20 cellular contexts compared by ENCODE assay signal in the genomic region with DNA sequence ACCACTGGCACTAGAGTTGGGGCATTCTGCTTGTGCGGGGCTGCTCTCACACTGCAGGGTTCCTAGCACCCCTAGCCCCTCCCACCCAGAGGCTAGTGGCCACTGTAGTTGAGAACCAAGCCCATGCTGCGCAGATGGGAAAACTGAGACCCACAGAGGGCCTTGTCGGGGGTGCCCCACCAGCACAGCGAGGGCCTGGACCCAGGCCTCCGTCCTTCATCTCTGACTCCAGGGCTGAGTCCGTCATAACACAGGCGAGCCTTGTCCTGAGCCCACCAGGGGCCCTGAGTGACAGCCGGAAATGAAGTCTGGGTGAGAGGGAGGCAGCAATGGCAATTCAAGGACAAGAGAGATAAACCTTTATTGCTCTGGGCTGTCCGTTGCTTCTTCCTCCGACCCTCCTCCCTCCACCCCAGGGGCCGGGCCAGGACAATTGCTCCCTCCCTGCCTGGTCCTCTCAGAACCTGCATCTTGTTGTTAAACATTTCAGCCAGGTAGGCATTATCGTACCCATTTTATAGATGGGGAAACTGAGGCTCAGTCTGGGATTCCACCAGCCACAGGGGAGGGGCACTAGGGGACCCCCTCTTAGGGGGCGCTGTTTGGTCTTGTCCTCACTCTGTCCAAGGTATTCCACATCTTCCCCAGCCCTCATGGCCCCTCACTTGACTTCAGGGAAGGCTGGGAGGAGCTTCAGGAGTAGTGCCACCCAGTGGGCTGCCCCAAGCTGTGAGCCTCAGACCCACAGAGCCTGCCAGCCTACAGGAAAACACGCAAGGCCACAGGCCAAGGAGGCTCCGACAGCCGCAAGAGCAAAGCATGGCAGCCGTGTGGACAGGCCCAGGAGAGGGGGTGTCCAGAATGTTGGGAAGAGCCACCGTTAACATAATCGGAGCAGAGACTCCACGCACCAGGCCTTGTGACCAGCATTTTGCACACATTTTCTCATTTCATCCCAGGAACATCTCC. TPM values are rescaled to one million over a fixed set of nuclear protein-coding genes. Genes with fewer than 3 reads are reported as not detected.
A peak's percentile ranks its signal among the peaks of the same experiment; 100 is the strongest.
DNase-seq lines count a peak whose midpoint lies in the region; ATAC-seq and TF ChIP-seq lines count a peak whose summit lies in the region.
"Had no signal": no experiment of that assay in that cellular context is flagged by ENCODE, and none has a peak within 500 bp of the region (broad histone marks: within the 10 kb centered on the region; RNA-seq: fewer than 3 reads in every experiment).

No MANE protein-coding gene starts in this region.

- H3K4me1 ChIP-seq in OCI-LY3 (ENCODE audit: low read length) (no peaks in the 10 kb centered on the region), skeletal muscle tissue (ENCODE audit: control insufficient read depth in 3 of 3, insufficient read depth in 3 of 3, low read length in 3 of 3) (peaks cover 51 to 60% (median 57%) of the 10 kb centered on the region in 3 donors)
- H3K4me1 ChIP-seq: SJSA1 had no signal

- no peaks in the 10 kb centered on the region for H3K4me1 Mint-ChIP-seq in chondrocyte (ENCODE audit: low read depth)

- H3K79me2 ChIP-seq in OCI-LY3 (ENCODE audit: low read length): no peaks in the 10 kb centered on the region

- no peak overlapping the region for H3K4me3 ChIP-seq in OCI-LY3 (ENCODE audit: low read length)
- H3K4me3 ChIP-seq in skeletal muscle tissue (ENCODE audit: low read length in 3 of 3): no peak overlapping the region
- H3K4me3 ChIP-seq: A549, SJSA1 had no signal

- H3K4me2 ChIP-seq in OCI-LY3 (ENCODE audit: low read length): no peak overlapping the region
- H3K4me2 ChIP-seq: A549, KMS-11 had no signal

- H3K27me3 ChIP-seq in OCI-LY3 (ENCODE audit: low read depth, low read length) (peaks cover 44% of the 10 kb centered on the region), skeletal muscle tissue (ENCODE audit: control insufficient read depth in 3 of 3, insufficient read depth in 3 of 3, low read length in 3 of 3) (no peaks in the 10 kb centered on the region)
- H3K27me3 ChIP-seq: SJSA1 had no signal

- no peak overlapping the region for H3K27ac ChIP-seq in 22Rv1
- no peak overlapping the region for H3K27ac ChIP-seq in OCI-LY3 (ENCODE audit: low read length)
- H3K27ac ChIP-seq in skeletal muscle tissue (ENCODE audit: low read depth, low read length): no peak overlapping the region
- H3K27ac ChIP-seq: A549, KMS-11, SJSA1 had no signal

- no peak overlapping the region for H3K27ac Mint-ChIP-seq in chondrocyte (ENCODE audit: unreplicated experiment)
- H3K27ac Mint-ChIP-seq: CD4-positive, alpha-beta memory T cell had no signal

- H3K9me3 Mint-ChIP-seq in chondrocyte (ENCODE audit: low read depth): no peaks in the 10 kb centered on the region
- H3K9me3 Mint-ChIP-seq: CD4-positive, alpha-beta memory T cell had no signal

- ATAC-seq in GM18870 (IDR thresholded peaks at IDR 0.05; ENCODE audit: unreplicated experiment): no peak
- ATAC-seq in HG03045 (IDR thresholded peaks at IDR 0.05; ENCODE audit: unreplicated experiment): no peak
- ATAC-seq: A549, HCT116 had no signal

- H3K36me3 Mint-ChIP-seq in chondrocyte (ENCODE audit: low read depth): no peaks in the 10 kb centered on the region
- H3K36me3 Mint-ChIP-seq: CD4-positive, alpha-beta memory T cell had no signal

- H3K36me3 ChIP-seq in OCI-LY3 (replicated peaks; ENCODE audit: low read depth, low read length) (no peaks in the 10 kb centered on the region), skeletal muscle tissue (ENCODE audit: control insufficient read depth in 3 of 3, insufficient read depth in 3 of 3, low read length in 3 of 3) (no peaks in the 10 kb centered on the region)
- H3K36me3 ChIP-seq: SJSA1 had no signal

- H3K9me3 ChIP-seq in OCI-LY3 (ENCODE audit: insufficient read depth, low read length) (no peaks in the 10 kb centered on the region), skeletal muscle tissue (ENCODE audit: control insufficient read depth in 3 of 3, low read length in 3 of 3) (no peaks in the 10 kb centered on the region)
- H3K9me3 ChIP-seq: A549, SJSA1 had no signal

- no peak overlapping the region for H3K9ac ChIP-seq in OCI-LY3 (ENCODE audit: low read length)
- peak overlapping the region in 2 of 3 donors; percentile 8 to 35 for H3K9ac ChIP-seq in skeletal muscle tissue (ENCODE audit: low read depth in 1 of 3, low read length in 3 of 3)
- H3K9ac ChIP-seq: KMS-11 had no signal

- peak; percentile 3; the same call in 1 of the 2 replicates for TF ChIP-seq CTCF in 22Rv1 (IDR thresholded peaks at IDR 0.05)
- peak; percentile 17 for TF ChIP-seq CTCF in OCI-LY3 (IDR thresholded peaks at IDR 0.05; ENCODE audit: low read depth, low read length)
- no peak for TF ChIP-seq CTCF in chondrocyte (IDR thresholded peaks at IDR 0.05)

- no peak overlapping the region for H2AFZ ChIP-seq in OCI-LY3 (ENCODE audit: low read depth, low read length)

- H3K4me3 Mint-ChIP-seq in chondrocyte (ENCODE audit: unreplicated experiment): no peak overlapping the region
- H3K4me3 Mint-ChIP-seq: CD4-positive, alpha-beta memory T cell had no signal

- DNase-seq in chondrocyte (ENCODE audit: low spot score): peak; percentile 75
- no peak for DNase-seq in DMS79 treated with DMSO at 0.1 percent for 48 hours (lab: John Stamatoyannopoulos, UW)
- DNase-seq: COR-L47, DMS53, IMR-90, MM.1S, NCI-H2029, NCI-H446, NCI-H526, OCI-M1 had no signal

- H4K20me1 ChIP-seq in OCI-LY3 (ENCODE audit: insufficient read depth, low read length): no peaks in the 10 kb centered on the region

- H3K27me3 Mint-ChIP-seq in chondrocyte (ENCODE audit: low read depth): peaks cover 24% of the 10 kb centered on the region

RNA-seq across cellular contexts. Expression of a gene that starts 4.4 kb away (rescaled TPM):
- total RNA-seq in chondrocyte: 0.20 to 0.63 TPM in 2 of 3 replicates, not detected in the other
- 8.9 TPM for total RNA-seq in skeletal muscle tissue
- total RNA-seq: CD4-positive, alpha-beta memory T cell; IMR-90 had no signal
